ENCODE assay signal across 9 cellular contexts in the genomic region with DNA sequence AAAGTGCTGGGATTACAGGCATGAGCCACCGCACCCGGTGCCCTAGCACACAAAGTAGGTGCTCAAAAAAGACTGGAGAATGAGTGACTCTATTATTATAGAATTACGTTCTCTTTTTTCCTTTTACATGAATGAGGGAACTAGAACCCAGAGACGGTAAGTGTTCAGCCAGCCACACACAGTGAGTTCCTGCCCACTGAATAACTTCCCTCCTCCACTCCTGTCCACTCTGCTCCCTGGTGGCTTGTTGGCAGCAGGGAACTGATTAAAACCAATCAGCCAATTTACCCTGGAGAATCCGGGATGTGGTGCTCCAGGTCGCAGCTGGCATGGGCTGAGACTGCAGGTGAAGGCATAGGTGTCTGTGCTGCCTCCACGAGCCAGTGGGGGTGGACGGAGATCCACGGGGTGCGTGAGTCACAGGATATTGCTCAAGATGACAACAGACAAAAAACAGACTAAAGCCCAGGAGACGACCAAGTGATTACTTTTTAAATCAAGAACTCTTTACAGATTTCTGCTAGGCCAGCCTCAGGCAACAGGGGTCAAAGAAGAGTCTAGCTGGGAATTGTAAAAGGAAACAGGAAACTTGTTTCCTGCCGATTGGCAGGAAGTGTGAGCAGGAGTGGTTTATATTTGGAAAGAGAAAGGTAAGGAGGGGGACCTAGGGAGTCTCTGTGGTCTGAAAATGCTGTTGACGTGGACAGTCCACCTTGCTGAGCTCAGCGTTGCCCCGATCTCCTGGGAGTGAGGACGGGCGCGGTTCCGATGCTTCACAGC.
DNase-seq lines count a peak whose midpoint lies in the region; ATAC-seq lines count a peak whose summit lies in the region.
"Had no signal": no experiment of that assay in that cellular context is flagged by ENCODE, and none has a peak within 500 bp of the region (broad histone marks: within the 10 kb centered on the region; RNA-seq: fewer than 3 reads in every experiment).

No MANE protein-coding gene starts in this region.

- no peaks in the 10 kb centered on the region for H3K27me3 ChIP-seq in adipocyte (replicated peaks; ENCODE audit: control insufficient read depth, insufficient read depth, low read length)

- H3K4me3 ChIP-seq in adipocyte (ENCODE audit: low read length), result peak overlapping the region; percentile 11

- H3K36me3 Mint-ChIP-seq in activated CD4-positive, alpha-beta T cell treated with anti-CD3 and anti-CD28 coated beads, Interleukin-2, amount 10 ng/mL, durations not matched to agents 24 days and 14 days (ENCODE audit: low read depth), result no peaks in the 10 kb centered on the region

- H3K27me3 Mint-ChIP-seq in activated CD4-positive, alpha-beta T cell treated with anti-CD3 and anti-CD28 coated beads, Interleukin-2, amount 10 ng/mL, durations not matched to agents 24 days and 14 days, result peaks cover 4% of the 10 kb centered on the region
- H3K27me3 Mint-ChIP-seq: CD4-positive, alpha-beta T cell had no signal

- H3K9ac ChIP-seq in adipocyte (ENCODE audit: low read length), result peak overlapping the region; percentile 51

- peaks cover 6% of the 10 kb centered on the region for H3K4me1 Mint-ChIP-seq in activated CD4-positive, alpha-beta T cell treated with anti-CD3 and anti-CD28 coated beads, Interleukin-2, amount 10 ng/mL, durations not matched to agents 24 days and 14 days

- H3K27ac Mint-ChIP-seq in activated CD4-positive, alpha-beta T cell treated with anti-CD3 and anti-CD28 coated beads, Interleukin-2, amount 10 ng/mL, durations not matched to agents 24 days and 14 days, result no peak overlapping the region
- H3K27ac Mint-ChIP-seq: CD4-positive, alpha-beta T cell had no signal

- no peak overlapping the region for H3K4me3 Mint-ChIP-seq in activated CD4-positive, alpha-beta T cell treated with anti-CD3 and anti-CD28 coated beads, Interleukin-2, amount 10 ng/mL, durations not matched to agents 24 days and 14 days
- H3K4me3 Mint-ChIP-seq: CD4-positive, alpha-beta T cell had no signal

- DNase-seq in activated CD4-positive, alpha-beta T cell treated with anti-CD3 and anti-CD28 coated beads, Interleukin-2, amount 50 U/mL, for 48 hours, result peak; percentile 2 to 5
- no peak for DNase-seq in activated CD4-positive, alpha-beta T cell treated with anti-CD3 and anti-CD28 coated beads, Interleukin-2, amount 10 ng/mL, durations not matched to agents 24 days and 14 days
- DNase-seq in adipocyte (ENCODE audit: low read depth), result peak; percentile 78
- peak; percentile 29 for DNase-seq in iPS-NIHi7 (ENCODE audit: extremely low spot score)
- peak; percentile 47 for DNase-seq in stromal cell of bone marrow (ENCODE audit: low read depth)
- no peak for DNase-seq in NCI-H2227 (lab: John Stamatoyannopoulos, UW; ENCODE audit: unreplicated experiment)

- H3K4me1 ChIP-seq in adipocyte (ENCODE audit: control insufficient read depth, insufficient read depth, low read length), result peaks cover 43% of the 10 kb centered on the region

- intact Hi-C loops in activated CD4-positive, alpha-beta T cell treated with anti-CD3 and anti-CD28 coated beads, Interleukin-2, amount 10 ng/mL, durations not matched to agents 24 days and 14 days (cut with micrococcal nuclease), result no loop called here

- no peaks in the 10 kb centered on the region for H3K9me3 Mint-ChIP-seq in activated CD4-positive, alpha-beta T cell treated with anti-CD3 and anti-CD28 coated beads, Interleukin-2, amount 10 ng/mL, durations not matched to agents 24 days and 14 days
- H3K9me3 Mint-ChIP-seq: CD4-positive, alpha-beta T cell had no signal

- H3K9me3 ChIP-seq in adipocyte (ENCODE audit: control insufficient read depth, low read length), result no peaks in the 10 kb centered on the region

- no peak for ATAC-seq in HG02981 (IDR thresholded peaks at IDR 0.05; ENCODE audit: unreplicated experiment)
- no peak for ATAC-seq in HG03354 (IDR thresholded peaks at IDR 0.05; ENCODE audit: poor library complexity, severe bottlenecking, unreplicated experiment)

- H3K36me3 ChIP-seq in adipocyte (ENCODE audit: control insufficient read depth, insufficient read depth, low read length, severe bottlenecking), result no peaks in the 10 kb centered on the region

Comparison
In these comparisons a context has a peak if more than half of its experiments do, and no peak if none do; other contexts are left out.
1. DNase-seq: peak in activated CD4-positive, alpha-beta T cell treated with anti-CD3 and anti-CD28 coated beads, Interleukin-2, amount 50 U/mL, for 48 hours (2 of 2), adipocyte (single experiment), iPS-NIHi7 (single experiment) and stromal cell of bone marrow (single experiment); none in activated CD4-positive, alpha-beta T cell treated with anti-CD3 and anti-CD28 coated beads, Interleukin-2, amount 10 ng/mL, durations not matched to agents 24 days and 14 days (single experiment) and NCI-H2227 (single experiment).